In genomic region chr11:123174196-123175183, GRCh38 we compare ENCODE assay signal across 1 cellular context.
TF ChIP-seq lines count a peak whose summit lies in the region.

No MANE protein-coding gene starts in this region.

TF ChIP-seq in A549, 52 proteins besides CTCF, POLR2A, EP300 and RAD21 (continued from another document):
- TF ChIP-seq NFE2L2 (conservative IDR thresholded peaks at IDR 0.05; ENCODE audit: low read length) (no peak), HOXB5 (CRISPR knock-in tag; IDR thresholded peaks at IDR 0.05) (no peak), CHD4 (IDR thresholded peaks at IDR 0.05; ENCODE audit: borderline replicate concordance) (no peak), BHLHE40 (IDR thresholded peaks at IDR 0.05; ENCODE audit: low read depth, low read length) (no peak), JUN (IDR thresholded peaks at IDR 0.05) (peak; percentile 68 to 78; a peak in 4 of 5 replicates), E2F6 (IDR thresholded peaks at IDR 0.05; ENCODE audit: borderline replicate concordance, low read depth) (no peak), ZC3H11A (IDR thresholded peaks at IDR 0.05) (no peak), SMC3 (IDR thresholded peaks at IDR 0.05) (peak; percentile 25; the same call in 1 of the 3 replicates), RNF2 (IDR thresholded peaks at IDR 0.05; ENCODE audit: borderline replicate concordance, low read depth) (no peak), TFCP2L1 (CRISPR knock-in tag; IDR thresholded peaks at IDR 0.05) (no peak), JUNB (IDR thresholded peaks at IDR 0.05) (peak; percentile 68), HES2 (IDR thresholded peaks at IDR 0.05) (peak; percentile 82), RCOR1 (IDR thresholded peaks at IDR 0.05; ENCODE audit: low read depth, low read length) (no peak), MYC (IDR thresholded peaks at IDR 0.05; ENCODE audit: borderline replicate concordance, low read length) (no peak), MAFK (IDR thresholded peaks at IDR 0.05; ENCODE audit: partially characterized antibody) (no peak), ZSCAN20 (CRISPR knock-in tag; IDR thresholded peaks at IDR 0.05) (no peak), CEBPB (IDR thresholded peaks at IDR 0.05) (peak; percentile 95), ZFP36 (IDR thresholded peaks at IDR 0.05; ENCODE audit: borderline replicate concordance, partially characterized antibody) (no peak)
- TF ChIP-seq, protein P1, sequence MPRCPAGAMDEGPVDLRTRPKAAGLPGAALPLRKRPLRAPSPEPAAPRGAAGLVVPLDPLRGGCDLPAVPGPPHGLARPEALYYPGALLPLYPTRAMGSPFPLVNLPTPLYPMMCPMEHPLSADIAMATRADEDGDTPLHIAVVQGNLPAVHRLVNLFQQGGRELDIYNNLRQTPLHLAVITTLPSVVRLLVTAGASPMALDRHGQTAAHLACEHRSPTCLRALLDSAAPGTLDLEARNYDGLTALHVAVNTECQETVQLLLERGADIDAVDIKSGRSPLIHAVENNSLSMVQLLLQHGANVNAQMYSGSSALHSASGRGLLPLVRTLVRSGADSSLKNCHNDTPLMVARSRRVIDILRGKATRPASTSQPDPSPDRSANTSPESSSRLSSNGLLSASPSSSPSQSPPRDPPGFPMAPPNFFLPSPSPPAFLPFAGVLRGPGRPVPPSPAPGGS (IDR thresholded peaks at IDR 0.05), result peak; percentile 70; the same call in 1 of the 3 replicates
- TF ChIP-seq, protein P2, sequence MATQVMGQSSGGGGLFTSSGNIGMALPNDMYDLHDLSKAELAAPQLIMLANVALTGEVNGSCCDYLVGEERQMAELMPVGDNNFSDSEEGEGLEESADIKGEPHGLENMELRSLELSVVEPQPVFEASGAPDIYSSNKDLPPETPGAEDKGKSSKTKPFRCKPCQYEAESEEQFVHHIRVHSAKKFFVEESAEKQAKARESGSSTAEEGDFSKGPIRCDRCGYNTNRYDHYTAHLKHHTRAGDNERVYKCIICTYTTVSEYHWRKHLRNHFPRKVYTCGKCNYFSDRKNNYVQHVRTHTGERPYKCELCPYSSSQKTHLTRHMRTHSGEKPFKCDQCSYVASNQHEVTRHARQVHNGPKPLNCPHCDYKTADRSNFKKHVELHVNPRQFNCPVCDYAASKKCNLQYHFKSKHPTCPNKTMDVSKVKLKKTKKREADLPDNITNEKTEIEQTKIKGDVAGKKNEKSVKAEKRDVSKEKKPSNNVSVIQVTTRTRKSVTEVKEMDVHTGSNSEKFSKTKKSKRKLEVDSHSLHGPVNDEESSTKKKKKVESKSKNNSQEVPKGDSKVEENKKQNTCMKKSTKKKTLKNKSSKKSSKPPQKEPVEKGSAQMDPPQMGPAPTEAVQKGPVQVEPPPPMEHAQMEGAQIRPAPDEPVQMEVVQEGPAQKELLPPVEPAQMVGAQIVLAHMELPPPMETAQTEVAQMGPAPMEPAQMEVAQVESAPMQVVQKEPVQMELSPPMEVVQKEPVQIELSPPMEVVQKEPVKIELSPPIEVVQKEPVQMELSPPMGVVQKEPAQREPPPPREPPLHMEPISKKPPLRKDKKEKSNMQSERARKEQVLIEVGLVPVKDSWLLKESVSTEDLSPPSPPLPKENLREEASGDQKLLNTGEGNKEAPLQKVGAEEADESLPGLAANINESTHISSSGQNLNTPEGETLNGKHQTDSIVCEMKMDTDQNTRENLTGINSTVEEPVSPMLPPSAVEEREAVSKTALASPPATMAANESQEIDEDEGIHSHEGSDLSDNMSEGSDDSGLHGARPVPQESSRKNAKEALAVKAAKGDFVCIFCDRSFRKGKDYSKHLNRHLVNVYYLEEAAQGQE (IDR thresholded peaks at IDR 0.05), result no peak
- TF ChIP-seq, protein P3, sequence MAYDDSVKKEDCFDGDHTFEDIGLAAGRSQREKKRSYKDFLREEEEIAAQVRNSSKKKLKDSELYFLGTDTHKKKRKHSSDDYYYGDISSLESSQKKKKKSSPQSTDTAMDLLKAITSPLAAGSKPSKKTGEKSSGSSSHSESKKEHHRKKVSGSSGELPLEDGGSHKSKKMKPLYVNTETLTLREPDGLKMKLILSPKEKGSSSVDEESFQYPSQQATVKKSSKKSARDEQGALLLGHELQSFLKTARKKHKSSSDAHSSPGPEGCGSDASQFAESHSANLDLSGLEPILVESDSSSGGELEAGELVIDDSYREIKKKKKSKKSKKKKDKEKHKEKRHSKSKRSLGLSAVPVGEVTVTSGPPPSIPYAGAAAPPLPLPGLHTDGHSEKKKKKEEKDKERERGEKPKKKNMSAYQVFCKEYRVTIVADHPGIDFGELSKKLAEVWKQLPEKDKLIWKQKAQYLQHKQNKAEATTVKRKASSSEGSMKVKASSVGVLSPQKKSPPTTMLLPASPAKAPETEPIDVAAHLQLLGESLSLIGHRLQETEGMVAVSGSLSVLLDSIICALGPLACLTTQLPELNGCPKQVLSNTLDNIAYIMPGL (CRISPR knock-in tag; IDR thresholded peaks at IDR 0.05; ENCODE audit: borderline replicate concordance), result no peak
TF ChIP-seq in A549: peak in this region for 8.
